In genomic region chr4:140095694-140096482, GRCh38 we compare ENCODE assay signal across 8 cellular contexts. TPM values are rescaled to one million over a fixed set of nuclear protein-coding genes. Genes with fewer than 3 reads are reported as not detected.
DNase-seq lines count a peak whose midpoint lies in the region; ATAC-seq, FAIRE-seq and TF ChIP-seq lines count a peak whose summit lies in the region.

No MANE protein-coding gene starts in this region.

- no peak for TF ChIP-seq CTCF in neural crest cell (conservative IDR thresholded peaks at IDR 0.05)

- FAIRE-seq in urothelium cell line (lab: Jason Lieb, UNC): peak; percentile 46

- H3K36me3 Mint-ChIP-seq in neural crest cell (ENCODE audit: low read depth): peaks cover 2% of the 10 kb centered on the region

- H3K4me1 Mint-ChIP-seq in neural crest cell: peaks cover 82% of the 10 kb centered on the region

- H3K27me3 Mint-ChIP-seq in neural crest cell (ENCODE audit: low read depth): no peaks in the 10 kb centered on the region

- H3K27ac Mint-ChIP-seq in neural crest cell (ENCODE audit: unreplicated experiment): peak overlapping the region; percentile 53

- peak; percentile 64 for ATAC-seq in esophagus mucosa

- peak; percentile 90 for DNase-seq in EL
- DNase-seq in MV-4-11 (lab: John Stamatoyannopoulos, UW): peak; percentile 82
- DNase-seq in activated CD8-positive, alpha-beta memory T cell treated with anti-CD3 and anti-CD28 coated beads, Interleukin-2, amount 50 U/mL, for 1 hour (ENCODE audit: extremely low read depth): peak; percentile 77
- no peak for DNase-seq in neural crest cell (ENCODE audit: low read depth, low spot score)
- DNase-seq in urothelium cell line (ENCODE audit: low spot score): peak; percentile 62
- DNase-seq in NCI-H524 treated with DMSO at 0.1 percent for 48 hours (lab: John Stamatoyannopoulos, UW): no peak
- DNase-seq in ecto neural progenitor cell (ENCODE audit: low spot score): no peak

- H3K4me3 Mint-ChIP-seq in neural crest cell: peak overlapping the region; percentile 0

- H3K9me3 Mint-ChIP-seq in neural crest cell: no peaks in the 10 kb centered on the region

RNA-seq across cellular contexts. Expression of gene MAML3, which starts 58.1 kb away (rescaled TPM):
- total RNA-seq in esophagus mucosa (7.9 TPM), neural crest cell (21.8 and 22.2 TPM in 2 replicates)

Comparison
In these comparisons a context has a peak if more than half of its experiments do, and no peak if none do; other contexts are left out.
1. DNase-seq: peak in EL (single experiment), MV-4-11 (single experiment), activated CD8-positive, alpha-beta memory T cell treated with anti-CD3 and anti-CD28 coated beads, Interleukin-2, amount 50 U/mL, for 1 hour (single experiment) and urothelium cell line (single experiment); none in neural crest cell (single experiment), NCI-H524 treated with DMSO at 0.1 percent for 48 hours (single experiment) and ecto neural progenitor cell (single experiment).